In genomic region chr1:84956655-84957054, GRCh38 we compare ENCODE assay signal across 15 cellular contexts. TPM values are rescaled to one million over a fixed set of nuclear protein-coding genes. Genes with fewer than 3 reads are reported as not detected.
DNase-seq lines count a peak whose midpoint lies in the region; ATAC-seq, FAIRE-seq and TF ChIP-seq lines count a peak whose summit lies in the region.
"Had no signal": no experiment of that assay in that cellular context is flagged by ENCODE, and none has a peak within 500 bp of the region (broad histone marks: within the 10 kb centered on the region; RNA-seq: fewer than 3 reads in every experiment).

No MANE protein-coding gene starts in this region.

- H3K4me3 Mint-ChIP-seq in WTC11 = no peak overlapping the region
- H3K4me3 Mint-ChIP-seq: CD8-positive, alpha-beta memory T cell; HFFc6 had no signal

- POLR2A ChIA-PET in WTC11 (lab: Charles Lee) = no interaction called here

- in situ Hi-C loops in G401 (cut with HindIII; ENCODE audit: low sequenced_read_pairs) = no loop called here

- H3K36me3 Mint-ChIP-seq in WTC11 = no peaks in the 10 kb centered on the region

- no peak for DNase-seq in WTC11 (ENCODE audit: low spot score)
- peak; percentile 62 for DNase-seq in islet precursor cell
- no peak for DNase-seq in urothelium cell line (ENCODE audit: low spot score)
- no peak for DNase-seq in omental fat pad (ENCODE audit: low spot score)
- DNase-seq in NCI-H2107 (lab: John Stamatoyannopoulos, UW) = no peak
- DNase-seq in G401 (ENCODE audit: low spot score) = no peak
- DNase-seq: 8988T; AML-193; Caco-2; CD8-positive, alpha-beta memory T cell; DND-41; HFFc6 had no signal

- peak; percentile 26; the same call in 1 of the 2 replicates for ATAC-seq in WTC11
- ATAC-seq in omental fat pad (ENCODE audit: low FRiP score) = no peak

- peak; percentile 23 for TF ChIP-seq POLR2A in GM19193 (IDR thresholded peaks at IDR 0.05; ENCODE audit: extremely low read depth, insufficient read depth, insufficient read length)

- peak overlapping the region; percentile 12; the same call in 1 of the 2 replicates for H3K27ac Mint-ChIP-seq in WTC11
- H3K27ac Mint-ChIP-seq: HFFc6 had no signal

- CTCF ChIA-PET in WTC11 (lab: Charles Lee) = interaction anchor here (0.6 to 5.9 kb wide), 5 partner anchors 11 to 303 kb away, joined by 3 to 35 read pairs (median 6); partner anchors contain the start of gene C1orf52

- no peaks in the 10 kb centered on the region for H3K27me3 Mint-ChIP-seq in WTC11 (ENCODE audit: low read depth)

- H3K9me3 Mint-ChIP-seq in WTC11 = no peaks in the 10 kb centered on the region
- H3K9me3 Mint-ChIP-seq: CD8-positive, alpha-beta memory T cell; HFFc6 had no signal

- peak; percentile 27 for FAIRE-seq in urothelium cell line (lab: Jason Lieb, UNC)
- FAIRE-seq: GM18507, H1 had no signal

- TF ChIP-seq CTCF in WTC11 (IDR thresholded peaks at IDR 0.05) = no peak
- TF ChIP-seq CTCF in omental fat pad (IDR thresholded peaks at IDR 0.05) = no peak

- H3K4me1 Mint-ChIP-seq in WTC11 = no peaks in the 10 kb centered on the region; the same call in 1 of the 2 replicates

TF ChIP-seq in WTC11, 78 proteins besides CTCF, POLR2A, EP300 and RAD21:
- TF ChIP-seq USF1 (CRISPR knock-in tag; IDR thresholded peaks at IDR 0.05) (no peak), ZNF512 (CRISPR knock-in tag; IDR thresholded peaks at IDR 0.05; ENCODE audit: borderline replicate concordance) (no peak), IRF1 (CRISPR knock-in tag; IDR thresholded peaks at IDR 0.05) (no peak), E2F5 (CRISPR knock-in tag; IDR thresholded peaks at IDR 0.05) (no peak)
TF ChIP-seq in WTC11: peak in this region for 0.

RNA-seq across cellular contexts. Expression of gene MCOLN2, which starts 40.3 kb away (rescaled TPM):
- total RNA-seq in WTC11 (2021) = 3.8 to 5.4 TPM (median 4.8 TPM) in 3 replicates
- 1 to 10 TPM; 1.1 to 9.9 (median 2.7) TPM for total RNA-seq in omental fat pad
- 0.27 TPM in 1 of 2 replicates, not detected in the other for total RNA-seq in G401 (2014; rRNA removed; shearing (Covaris generic))
- total RNA-seq: Caco-2 had no signal
